In the genomic region with DNA sequence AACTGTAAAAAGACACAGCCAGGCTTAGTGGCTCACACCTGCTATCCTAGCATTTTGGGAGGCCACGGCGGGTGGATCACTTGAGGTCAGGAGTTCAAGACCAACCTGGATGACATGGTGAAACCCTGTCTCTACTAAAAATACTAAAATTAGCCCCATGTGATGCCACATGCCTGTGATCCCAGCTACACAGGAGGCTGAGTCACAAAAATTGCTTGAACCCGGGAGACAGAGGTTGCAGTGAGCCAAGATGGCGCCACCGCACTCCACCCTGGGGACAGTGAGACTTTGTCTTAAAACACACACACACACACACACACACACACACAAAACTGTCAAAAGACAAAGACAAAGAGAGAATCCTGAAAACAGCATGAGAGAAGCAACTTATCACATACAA, we compare ENCODE assay signal across 28 cellular contexts.
"Had no signal": no experiment of that assay in that cellular context is flagged by ENCODE, and none has a peak within 500 bp of the region (broad histone marks: within the 10 kb centered on the region; RNA-seq: fewer than 3 reads in every experiment).

No MANE protein-coding gene starts in this region.

- H3K27me3 Mint-ChIP-seq: activated CD4-positive, alpha-beta memory T cell treated with anti-CD3 and anti-CD28 coated beads for 36 hours; activated CD4-positive, alpha-beta T cell treated with anti-CD3 and anti-CD28 coated beads for 36 hours; activated CD4-positive, alpha-beta T cell treated with anti-CD3 and anti-CD28 coated beads, Interleukin-2, amount 10 ng/mL, durations not matched to agents 24 days and 14 days; activated CD8-positive, alpha-beta memory T cell treated with anti-CD3 and anti-CD28 coated beads, Interleukin-2, amount 10 ng/mL, durations not matched to agents 7 days and 5 days; activated naive CD4-positive, alpha-beta T cell treated with anti-CD3 and anti-CD28 coated beads, Interleukin-2, amount 10 ng/mL, durations not matched to agents 7 days and 5 days; activated naive CD8-positive, alpha-beta T cell; activated T-cell treated with anti-CD3 and anti-CD28 coated beads, Interleukin-2, amount 50 U/mL, for 24 hours; central memory CD8-positive, alpha-beta T cell; dendritic cell treated with granulocyte-macrophage colony-stimulating factor and Interleukin-4, amounts not matched to agents 40 ng/mL and 50 ng/mL, for 4 days; T-helper 17 cell had no signal

- ATAC-seq: activated CD4-positive, alpha-beta T cell treated with anti-CD3 and anti-CD28 coated beads for 36 hours; activated CD8-positive, alpha-beta memory T cell treated with anti-CD3 and anti-CD28 coated beads, Interleukin-2, amount 10 ng/mL, durations not matched to agents 7 days and 5 days; activated CD8-positive, alpha-beta T cell treated with anti-CD3 and anti-CD28 coated beads, Interleukin-2, amount 10 ng/mL, durations not matched to agents 7 days and 5 days; activated T-cell treated with anti-CD3 and anti-CD28 coated beads, Interleukin-2, amount 50 U/mL, for 72 hours; esophagus mucosa; T-helper 17 cell had no signal

- DNase-seq: activated CD4-positive, alpha-beta memory T cell treated with anti-CD3 and anti-CD28 coated beads for 36 hours; activated CD4-positive, alpha-beta T cell treated with anti-CD3 and anti-CD28 coated beads for 36 hours; activated CD4-positive, alpha-beta T cell treated with anti-CD3 and anti-CD28 coated beads, Interleukin-2, amount 10 ng/mL, durations not matched to agents 24 days and 14 days; activated CD4-positive, CD25-positive, alpha-beta regulatory T cell; activated CD4-positive, CD25-positive, alpha-beta regulatory T cell treated with anti-CD3 and anti-CD28 coated beads, Interleukin-2, amount 50 U/mL, for 72 hours; activated CD8-positive, alpha-beta memory T cell treated with anti-CD3 and anti-CD28 coated beads, Interleukin-2, amount 10 ng/mL, durations not matched to agents 7 days and 5 days; activated CD8-positive, alpha-beta memory T cell treated with anti-CD3 and anti-CD28 coated beads, Interleukin-2, amount 50 U/mL, for 4 hours; activated CD8-positive, alpha-beta T cell treated with anti-CD3 and anti-CD28 coated beads, Interleukin-2, amount 10 ng/mL, durations not matched to agents 7 days and 5 days; activated gamma-delta T cell; activated naive CD4-positive, alpha-beta T cell; activated naive CD4-positive, alpha-beta T cell treated with anti-CD3 and anti-CD28 coated beads, Interleukin-2, amount 10 ng/mL, durations not matched to agents 7 days and 5 days; activated T-cell treated with anti-CD3 and anti-CD28 coated beads, Interleukin-2, amount 50 U/mL, for 24 hours; activated T-cell treated with anti-CD3 and anti-CD28 coated beads, Interleukin-2, amount 50 U/mL, for 72 hours; amniotic stem cell; anterior cingulate cortex; brain microvascular endothelial cell; dorsolateral prefrontal cortex; effector memory CD4-positive, alpha-beta T cell; endodermal cell; foreskin fibroblast; T-helper 17 cell; T1000 had no signal

- H3K4me3 Mint-ChIP-seq: activated CD4-positive, alpha-beta memory T cell treated with anti-CD3 and anti-CD28 coated beads for 36 hours; activated CD4-positive, alpha-beta T cell treated with anti-CD3 and anti-CD28 coated beads for 36 hours; activated CD4-positive, alpha-beta T cell treated with anti-CD3 and anti-CD28 coated beads, Interleukin-2, amount 10 ng/mL, durations not matched to agents 24 days and 14 days; activated CD8-positive, alpha-beta memory T cell treated with anti-CD3 and anti-CD28 coated beads, Interleukin-2, amount 10 ng/mL, durations not matched to agents 7 days and 5 days; activated CD8-positive, alpha-beta T cell treated with anti-CD3 and anti-CD28 coated beads, Interleukin-2, amount 10 ng/mL, durations not matched to agents 7 days and 5 days; activated naive CD4-positive, alpha-beta T cell treated with anti-CD3 and anti-CD28 coated beads, Interleukin-2, amount 10 ng/mL, durations not matched to agents 7 days and 5 days; activated naive CD8-positive, alpha-beta T cell; activated T-cell treated with anti-CD3 and anti-CD28 coated beads, Interleukin-2, amount 50 U/mL, for 24 hours; activated T-cell treated with anti-CD3 and anti-CD28 coated beads, Interleukin-2, amount 50 U/mL, for 72 hours; central memory CD8-positive, alpha-beta T cell; dendritic cell treated with granulocyte-macrophage colony-stimulating factor and Interleukin-4, amounts not matched to agents 40 ng/mL and 50 ng/mL, for 4 days; endodermal cell; T-helper 17 cell; T-helper 2 cell treated with Interferon-gamma antibody and Interleukin-4, amounts not matched to agents 5 μg/mL and 100 μg/mL, for 36 hours had no signal

- H3K4me1 Mint-ChIP-seq: endodermal cell had no signal

- H3K27ac Mint-ChIP-seq: activated CD4-positive, alpha-beta memory T cell treated with anti-CD3 and anti-CD28 coated beads for 36 hours; activated CD4-positive, alpha-beta T cell treated with anti-CD3 and anti-CD28 coated beads for 36 hours; activated CD4-positive, alpha-beta T cell treated with anti-CD3 and anti-CD28 coated beads, Interleukin-2, amount 10 ng/mL, durations not matched to agents 24 days and 14 days; activated CD8-positive, alpha-beta memory T cell treated with anti-CD3 and anti-CD28 coated beads, Interleukin-2, amount 10 ng/mL, durations not matched to agents 7 days and 5 days; activated CD8-positive, alpha-beta T cell treated with anti-CD3 and anti-CD28 coated beads, Interleukin-2, amount 10 ng/mL, durations not matched to agents 7 days and 5 days; activated naive CD8-positive, alpha-beta T cell; activated T-cell treated with anti-CD3 and anti-CD28 coated beads, Interleukin-2, amount 50 U/mL, for 24 hours; activated T-cell treated with anti-CD3 and anti-CD28 coated beads, Interleukin-2, amount 50 U/mL, for 72 hours; dendritic cell treated with granulocyte-macrophage colony-stimulating factor and Interleukin-4, amounts not matched to agents 40 ng/mL and 50 ng/mL, for 4 days; endodermal cell; T-helper 17 cell; T-helper 2 cell treated with Interferon-gamma antibody and Interleukin-4, amounts not matched to agents 5 μg/mL and 100 μg/mL, for 36 hours had no signal

- H3K27ac ChIP-seq: brain microvascular endothelial cell, coronary artery, dorsolateral prefrontal cortex had no signal

- H3K4me3 ChIP-seq: coronary artery, dorsolateral prefrontal cortex had no signal

- H3K9me3 Mint-ChIP-seq: activated CD4-positive, alpha-beta T cell treated with anti-CD3 and anti-CD28 coated beads, Interleukin-2, amount 10 ng/mL, durations not matched to agents 24 days and 14 days; central memory CD8-positive, alpha-beta T cell had no signal

- H3K27me3 ChIP-seq: brain microvascular endothelial cell, dorsolateral prefrontal cortex had no signal
